Comparison of ENCODE assay signal across 1 cellular context in the genomic region with DNA sequence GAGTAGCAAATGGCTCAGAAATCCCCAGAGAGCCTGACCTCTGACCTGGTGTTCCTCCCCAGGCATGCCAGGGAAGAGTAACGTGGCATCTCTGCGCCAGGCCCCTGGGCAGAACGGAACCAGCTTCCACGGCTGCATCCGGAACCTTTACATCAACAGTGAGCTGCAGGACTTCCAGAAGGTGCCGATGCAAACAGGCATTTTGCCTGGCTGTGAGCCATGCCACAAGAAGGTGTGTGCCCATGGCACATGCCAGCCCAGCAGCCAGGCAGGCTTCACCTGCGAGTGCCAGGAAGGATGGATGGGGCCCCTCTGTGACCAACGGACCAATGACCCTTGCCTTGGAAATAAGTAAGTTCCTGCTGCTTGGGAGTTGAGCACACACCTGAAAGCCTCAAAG.
TF ChIP-seq lines count a peak whose summit lies in the region.

No MANE protein-coding gene starts in this region.

TF ChIP-seq in IMR-90, 13 proteins besides CTCF, POLR2A, EP300 and RAD21:
- TF ChIP-seq, protein P1, sequence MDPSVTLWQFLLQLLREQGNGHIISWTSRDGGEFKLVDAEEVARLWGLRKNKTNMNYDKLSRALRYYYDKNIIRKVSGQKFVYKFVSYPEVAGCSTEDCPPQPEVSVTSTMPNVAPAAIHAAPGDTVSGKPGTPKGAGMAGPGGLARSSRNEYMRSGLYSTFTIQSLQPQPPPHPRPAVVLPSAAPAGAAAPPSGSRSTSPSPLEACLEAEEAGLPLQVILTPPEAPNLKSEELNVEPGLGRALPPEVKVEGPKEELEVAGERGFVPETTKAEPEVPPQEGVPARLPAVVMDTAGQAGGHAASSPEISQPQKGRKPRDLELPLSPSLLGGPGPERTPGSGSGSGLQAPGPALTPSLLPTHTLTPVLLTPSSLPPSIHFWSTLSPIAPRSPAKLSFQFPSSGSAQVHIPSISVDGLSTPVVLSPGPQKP (IDR thresholded peaks at IDR 0.05; ENCODE audit: borderline replicate concordance, low read depth, low read length): no peak
- no peak for TF ChIP-seq NFE2L2 (IDR thresholded peaks at IDR 0.05; ENCODE audit: low read depth, low read length)
- no peak for TF ChIP-seq BHLHE40 (IDR thresholded peaks at IDR 0.05; ENCODE audit: low read depth, low read length)
- TF ChIP-seq MAFK (IDR thresholded peaks at IDR 0.05; ENCODE audit: low read depth, low read length): no peak
- TF ChIP-seq RFX5 (IDR thresholded peaks at IDR 0.05; ENCODE audit: low read depth, low read length): no peak
- TF ChIP-seq FOS (IDR thresholded peaks at IDR 0.05; ENCODE audit: low read depth, low read length): no peak
- TF ChIP-seq CHD1 (IDR thresholded peaks at IDR 0.05; ENCODE audit: low read depth, low read length): no peak
- TF ChIP-seq RCOR1 (IDR thresholded peaks at IDR 0.05; ENCODE audit: insufficient replicate concordance, low read length): no peak
- no peak for TF ChIP-seq MXI1 (IDR thresholded peaks at IDR 0.05; ENCODE audit: borderline replicate concordance, low read depth, low read length)
TF ChIP-seq in IMR-90: peak in this region for 0.
